ENCODE assay signal across 7 cellular contexts in genomic region chr9:132879443-132880310, GRCh38. TPM values are rescaled to one million over a fixed set of nuclear protein-coding genes. Genes with fewer than 3 reads are reported as not detected.
DNase-seq lines count a peak whose midpoint lies in the region; ATAC-seq and TF ChIP-seq lines count a peak whose summit lies in the region.

No MANE protein-coding gene starts in this region.

- H3K9me3 Mint-ChIP-seq in GM23338: no peaks in the 10 kb centered on the region

- no peaks in the 10 kb centered on the region for H3K36me3 ChIP-seq in GM23338 (ENCODE audit: insufficient read depth)

- H3K27ac Mint-ChIP-seq in GM23338: no peak overlapping the region

- H3K9me2 ChIP-seq in GM23338 (ENCODE audit: insufficient read depth): no peaks in the 10 kb centered on the region

- no peak for TF ChIP-seq CTCF in GM23338 (conservative IDR thresholded peaks at IDR 0.05; ENCODE audit: low read depth in 2 of 2)

- DNase-seq in GM23338 (ENCODE audit: low spot score) (no peak), OCI-M1 (lab: John Stamatoyannopoulos, UW) (peak; percentile 10), SHP77 treated with DMSO at 0.1 percent for 48 hours (lab: John Stamatoyannopoulos, UW) (no peak), DMS53 (lab: John Stamatoyannopoulos, UW) (no peak), SHP77 (lab: John Stamatoyannopoulos, UW) (no peak)

- peak overlapping the region; percentile 99 for H3K4me3 ChIP-seq in GM23338
- peak overlapping the region in 5 of 7 experiments; percentile 78 to 98 (median 88) for H3K4me3 ChIP-seq in skin epidermis

- H3K79me2 ChIP-seq in GM23338 (replicated peaks; ENCODE audit: insufficient read depth): no peaks in the 10 kb centered on the region

- ATAC-seq in GM23338: no peak
- peak; percentile 10 for ATAC-seq in esophagus mucosa

- no peaks in the 10 kb centered on the region for H4K20me1 ChIP-seq in GM23338 (replicated peaks; ENCODE audit: insufficient read depth)

- H3K4me3 Mint-ChIP-seq in GM23338: peak overlapping the region; percentile 81

- H3K4me1 ChIP-seq in GM23338 (ENCODE audit: insufficient read depth): no peaks in the 10 kb centered on the region

- H3K27ac ChIP-seq in GM23338 (ENCODE audit: low read depth) (no peak overlapping the region), skin epidermis (peak overlapping the region in 19 of 21 experiments; percentile 76 to 96 (median 90))

- peaks cover 16% of the 10 kb centered on the region for H3K27me3 Mint-ChIP-seq in GM23338 (ENCODE audit: insufficient read depth, low read depth, poor library complexity)

- peak overlapping the region; percentile 100 for H2AFZ ChIP-seq in GM23338

- no peaks in the 10 kb centered on the region for H3F3A ChIP-seq in GM23338 (replicated peaks; ENCODE audit: low read depth)

- no peaks in the 10 kb centered on the region; the same call in 2 of the 3 replicates for H3K36me3 Mint-ChIP-seq in GM23338 (ENCODE audit: low read depth)

- peaks cover 34% of the 10 kb centered on the region for H3K27me3 ChIP-seq in GM23338 (ENCODE audit: insufficient read depth)

- peak overlapping the region; percentile 96 for H3K4me2 ChIP-seq in GM23338

- no peaks in the 10 kb centered on the region for H3K4me1 Mint-ChIP-seq in GM23338

TF ChIP-seq in GM23338, 12 proteins besides CTCF, POLR2A, EP300 and RAD21:
- TF ChIP-seq EZH2phosphoT487 (IDR thresholded peaks at IDR 0.05; ENCODE audit: unreplicated experiment) (no peak), JUNB (IDR thresholded peaks at IDR 0.05; ENCODE audit: unreplicated experiment) (no peak), EZH2 (IDR thresholded peaks at IDR 0.05; ENCODE audit: low read depth, unreplicated experiment) (no peak), ZNF114 (CRISPR knock-in tag; IDR thresholded peaks at IDR 0.05) (no peak), CREB1 (CRISPR knock-in tag; IDR thresholded peaks at IDR 0.05; ENCODE audit: low read depth) (no peak)
TF ChIP-seq in GM23338: peak in this region for 0.

RNA-seq across cellular contexts. Expression of gene SPACA9, which starts 1.0 kb away (rescaled TPM):
- total RNA-seq in GM23338 (2014; rRNA removed; shearing (Covaris generic)): 0.78 and 1.5 TPM in 2 replicates
- 0.85 and 1.1 TPM in 2 replicates for polyA plus RNA-seq in GM23338 (2016; fragmentation: Nextera tagmentation; extraction: Ambion mirVana)
- total RNA-seq in esophagus mucosa: 11.2 TPM

RNA-seq across cellular contexts. Expression of gene AK8, which starts 1.6 kb away (rescaled TPM):
- total RNA-seq in GM23338 (2014; rRNA removed; shearing (Covaris generic)): 0.14 and 0.82 TPM in 2 replicates
- polyA plus RNA-seq in GM23338 (2016; fragmentation: Nextera tagmentation; extraction: Ambion mirVana): 0.70 and 0.78 TPM in 2 replicates
- 1.7 TPM for total RNA-seq in esophagus mucosa
